ENCODE assay signal across 24 cellular contexts in genomic region chr1:176959461-176959860, GRCh38.
"Had no signal": no experiment of that assay in that cellular context is flagged by ENCODE, and none has a peak within 500 bp of the region (broad histone marks: within the 10 kb centered on the region; RNA-seq: fewer than 3 reads in every experiment).

No MANE protein-coding gene starts in this region.

- H3K27ac ChIP-seq: breast epithelium, gastroesophageal sphincter, lower lobe of right lung, neural progenitor cell, stomach, thyroid gland, upper lobe of left lung, vagina, VCaP had no signal

- H3K36me3 ChIP-seq: breast epithelium, gastroesophageal sphincter, lower lobe of right lung, neural progenitor cell, stomach, thyroid gland, upper lobe of left lung, vagina had no signal

- DNase-seq: activated CD4-positive, alpha-beta T cell treated with anti-CD3 and anti-CD28 coated beads for 1 hour; activated CD4-positive, alpha-beta T cell treated with anti-CD3 and anti-CD28 coated beads, Interleukin-2, amount 10 ng/mL, durations not matched to agents 7 days and 5 days; activated CD8-positive, alpha-beta T cell treated with anti-CD3 and anti-CD28 coated beads for 36 hours; activated gamma-delta T cell treated with Interleukin-2 at 50 U/mL for 16 hours; activated naive CD4-positive, alpha-beta T cell treated with anti-CD3 and anti-CD28 coated beads, Interleukin-2, amount 50 U/mL, for 16 hours; activated T-cell treated with anti-CD3 and anti-CD28 coated beads, Interleukin-2, amount 50 U/mL, for 4 hours; amniotic stem cell; central memory CD4-positive, alpha-beta T cell; lower lobe of right lung; mesendoderm; natural killer cell; right cardiac atrium; stimulated activated CD4-positive, alpha-beta T cell treated with anti-CD3 and anti-CD28 coated beads, Interleukin-15, amount 100 ng/mL, for 24 hours; stimulated activated CD4-positive, alpha-beta T cell treated with anti-CD3 and anti-CD28 coated beads, Interleukin-2, amount 100 ng/mL, for 24 hours; stimulated activated naive B cell treated with anti-CD40 and anti-IgM and Interleukin-4, amounts not matched to agents 10 μg/mL and 1 μg/mL and 100 μg/mL, for 72 hours; stomach; T-helper 9 cell; upper lobe of left lung had no signal

- H3K4me3 ChIP-seq: breast epithelium, gastroesophageal sphincter, lower lobe of right lung, neural progenitor cell, stomach, thyroid gland, upper lobe of left lung, vagina had no signal

- H3K27me3 ChIP-seq: breast epithelium, gastroesophageal sphincter, neural progenitor cell, stomach, thyroid gland, upper lobe of left lung, vagina had no signal

- H3K4me1 ChIP-seq: breast epithelium, gastroesophageal sphincter, lower lobe of right lung, neural progenitor cell, stomach, thyroid gland, upper lobe of left lung, vagina had no signal

- H3K9me3 ChIP-seq: breast epithelium, gastroesophageal sphincter, lower lobe of right lung, stomach, thyroid gland, upper lobe of left lung, vagina had no signal
